In genomic region chr19:51456541-51457290, GRCh38 we compare ENCODE assay signal across 16 cellular contexts. TPM values are rescaled to one million over a fixed set of nuclear protein-coding genes. Genes with fewer than 3 reads are reported as not detected.
"Had no signal": no experiment of that assay in that cellular context is flagged by ENCODE, and none has a peak within 500 bp of the region (broad histone marks: within the 10 kb centered on the region; RNA-seq: fewer than 3 reads in every experiment).

No MANE protein-coding gene starts in this region.

- H3K36me3 ChIP-seq: esophagus squamous epithelium, upper lobe of left lung had no signal

- H3K4me3 ChIP-seq: body of pancreas, mucosa of descending colon, skin epidermis, upper lobe of left lung had no signal

- H3K9me3 ChIP-seq: body of pancreas, esophagus squamous epithelium, mucosa of descending colon, SK-N-SH, upper lobe of left lung had no signal

- H3K27me3 ChIP-seq: body of pancreas, upper lobe of left lung had no signal

- DNase-seq: activated CD4-positive, alpha-beta T cell treated with anti-CD3 and anti-CD28 coated beads for 48 hours; activated CD8-positive, alpha-beta T cell treated with anti-CD3 and anti-CD28 coated beads, Interleukin-2, amount 10 ng/mL, durations not matched to agents 7 days and 5 days; activated effector memory CD4-positive, alpha-beta T cell treated with Interleukin-2 at 50 U/mL for 16 hours; body of pancreas; esophagus squamous epithelium; foreskin fibroblast; mucosa of descending colon; natural killer cell; SK-N-SH; stimulated activated CD4-positive, alpha-beta T cell treated with anti-CD3 and anti-CD28 coated beads, Interleukin-4, amount 100 ng/mL, for 4 hours; upper lobe of left lung had no signal

- H3K27ac ChIP-seq: body of pancreas, skin epidermis had no signal

- H3K4me1 ChIP-seq: body of pancreas, esophagus squamous epithelium had no signal

RNA-seq across cellular contexts. Expression of gene SIGLEC8, which starts 1.5 kb away (rescaled TPM):
- total RNA-seq: activated CD8-positive, alpha-beta T cell treated with anti-CD3 and anti-CD28 coated beads, Interleukin-2, amount 10 ng/mL, durations not matched to agents 7 days and 5 days; dermis microvascular lymphatic vessel endothelial cell; lung microvascular endothelial cell; natural killer cell; T-helper 1 cell treated with Interleukin-12 subunit alpha and Interleukin-12 subunit beta and Interleukin-4 antibody, amounts not matched to agents 30 ng/mL and 1 ng/mL, for 36 hours; WTC11 had no signal

RNA-seq across cellular contexts. Expression of gene CEACAM18, which starts 21.6 kb away (rescaled TPM):
- total RNA-seq: activated CD8-positive, alpha-beta T cell treated with anti-CD3 and anti-CD28 coated beads, Interleukin-2, amount 10 ng/mL, durations not matched to agents 7 days and 5 days; body of pancreas; dermis microvascular lymphatic vessel endothelial cell; esophagus squamous epithelium; lung microvascular endothelial cell; natural killer cell; T-helper 1 cell treated with Interleukin-12 subunit alpha and Interleukin-12 subunit beta and Interleukin-4 antibody, amounts not matched to agents 30 ng/mL and 1 ng/mL, for 36 hours; upper lobe of left lung; WTC11 had no signal

RNA-seq across cellular contexts. Expression of gene SIGLEC10, which starts 39.3 kb away (rescaled TPM):
- total RNA-seq: dermis microvascular lymphatic vessel endothelial cell, lung microvascular endothelial cell, WTC11 had no signal

RNA-seq across cellular contexts. Expression of gene SIGLEC12, which starts 44.9 kb away (rescaled TPM):
- total RNA-seq: body of pancreas; dermis microvascular lymphatic vessel endothelial cell; lung microvascular endothelial cell; T-helper 1 cell treated with Interleukin-12 subunit alpha and Interleukin-12 subunit beta and Interleukin-4 antibody, amounts not matched to agents 30 ng/mL and 1 ng/mL, for 36 hours; WTC11 had no signal
